8 cellular contexts compared by ENCODE assay signal in the genomic region with DNA sequence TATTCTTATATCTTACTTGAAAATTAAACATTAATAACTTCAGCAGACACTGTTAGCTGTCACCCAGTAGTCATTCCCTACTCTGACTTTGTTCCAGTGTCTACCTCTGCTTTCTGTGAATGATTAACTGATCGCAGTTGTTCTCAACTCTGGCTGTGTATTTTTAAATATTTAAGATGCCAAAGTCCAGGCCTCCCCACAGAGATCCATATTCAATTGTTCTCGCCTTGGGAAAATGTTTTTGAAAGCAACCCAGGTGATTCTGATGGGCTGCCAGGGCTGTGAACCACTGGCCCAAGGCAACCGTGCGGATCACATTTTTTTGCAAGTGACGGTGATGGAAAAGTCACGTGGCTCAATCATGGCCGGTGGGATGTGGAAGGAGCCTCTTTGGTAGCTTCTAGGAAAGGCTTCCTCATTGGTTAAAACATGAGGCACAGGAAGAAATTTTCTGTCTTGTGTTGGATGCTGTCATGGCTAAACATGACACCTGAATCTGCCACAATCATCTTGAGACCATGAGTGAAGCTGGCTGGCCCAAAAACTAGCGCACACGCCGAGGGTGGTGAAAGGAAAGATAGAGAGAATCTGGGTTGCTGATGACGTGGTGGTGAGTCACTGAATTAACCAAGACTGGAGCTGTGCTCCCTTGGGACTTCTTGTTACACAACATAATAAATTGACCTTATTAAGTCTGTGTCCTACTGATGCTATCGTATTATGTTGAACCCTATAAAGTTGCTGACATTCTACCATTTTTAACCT. TPM values are rescaled to one million over a fixed set of nuclear protein-coding genes. Genes with fewer than 3 reads are reported as not detected.
DNase-seq lines count a peak whose midpoint lies in the region; ATAC-seq and TF ChIP-seq lines count a peak whose summit lies in the region.
"Had no signal": no experiment of that assay in that cellular context is flagged by ENCODE, and none has a peak within 500 bp of the region (broad histone marks: within the 10 kb centered on the region; RNA-seq: fewer than 3 reads in every experiment).

No MANE protein-coding gene starts in this region.

- H3K27me3 ChIP-seq in PC-3 (ENCODE audit: low read length), result no peaks in the 10 kb centered on the region
- no peaks in the 10 kb centered on the region for H3K27me3 ChIP-seq in sigmoid colon

- peak overlapping the region; percentile 76 for H2AFZ ChIP-seq in PC-3 (ENCODE audit: low read length)

- no peaks in the 10 kb centered on the region for H3F3A ChIP-seq in PC-3 (ENCODE audit: low read length, unreplicated experiment)

- H3K27ac ChIP-seq in PC-3 (ENCODE audit: low read length) (peak overlapping the region; percentile 48), sigmoid colon (no peak overlapping the region)

- peak overlapping the region; percentile 18; the same call in 1 of the 2 replicates for H3K4me3 ChIP-seq in PC-3 (ENCODE audit: low read length)
- H3K4me3 ChIP-seq in sigmoid colon, result no peak overlapping the region

- intact Hi-C loops in PC-3 (cut with micrococcal nuclease) (no loop called here), sigmoid colon (cut with DNase I) (no loop called here)

- POLR2A ChIA-PET in PC-3 (lab: Charles Lee; ENCODE audit: unreplicated experiment), result no interaction called here

- no TSS peak for BruUV-seq in PC-3 (replicated peaks; lab: Mats Ljungman, UMichigan)

- ATAC-seq in PC-3 (peak; percentile 94), GM19455 (IDR thresholded peaks at IDR 0.05; ENCODE audit: unreplicated experiment) (no peak)

- H3K4me1 ChIP-seq in PC-3 (ENCODE audit: insufficient read depth, low read length) (peaks cover 14% of the 10 kb centered on the region), sigmoid colon (no peaks in the 10 kb centered on the region)

- no peaks in the 10 kb centered on the region for H3K9me2 ChIP-seq in PC-3 (replicated peaks; ENCODE audit: low read length)

- CTCF ChIA-PET in PC-3 (lab: Charles Lee), result interaction anchor here (1.2 kb wide), 1 partner anchor 35 kb away, joined by 5 read pairs; no protein-coding TSS in a partner anchor

- no peak for TF ChIP-seq POLR2A in sigmoid colon (IDR thresholded peaks at IDR 0.05)

- no peaks in the 10 kb centered on the region for H3K9me3 ChIP-seq in PC-3 (ENCODE audit: low read length)
- no peaks in the 10 kb centered on the region for H3K9me3 ChIP-seq in sigmoid colon

- H4K20me1 ChIP-seq in PC-3 (ENCODE audit: low read length), result no peaks in the 10 kb centered on the region

- no peak for TF ChIP-seq EP300 in sigmoid colon (IDR thresholded peaks at IDR 0.05)

- TF ChIP-seq CTCF in PC-3 (conservative IDR thresholded peaks at IDR 0.05; ENCODE audit: low read depth, low read length), result no peak
- no peak for TF ChIP-seq CTCF in sigmoid colon (IDR thresholded peaks at IDR 0.05)

- DNase-seq in GM04504 (ENCODE audit: low read depth), result peak; percentile 92
- peak; percentile 93 for DNase-seq in PC-3
- peak; percentile 94 for DNase-seq in fibroblast of gingiva (ENCODE audit: low read depth)
- DNase-seq in sigmoid colon, result peak; percentile 89
- DNase-seq in GM19238 (ENCODE audit: insufficient read length, low spot score), result no peak
- DNase-seq in amygdala (lab: John Stamatoyannopoulos, UW), result no peak

- H3K4me2 ChIP-seq in PC-3 (ENCODE audit: low read length), result peak overlapping the region; percentile 63

- H3K9ac ChIP-seq in PC-3 (ENCODE audit: low read length), result peak overlapping the region; percentile 19; the same call in 1 of the 2 replicates

- no peaks in the 10 kb centered on the region for H3K79me2 ChIP-seq in PC-3 (ENCODE audit: low read length)

- 22 to 60% methylated on average over 12 of the region's 12 CpGs for WGBS in sigmoid colon, 2 donors

- H3K36me3 ChIP-seq in PC-3 (ENCODE audit: low read depth, low read length), result no peaks in the 10 kb centered on the region
- no peaks in the 10 kb centered on the region for H3K36me3 ChIP-seq in sigmoid colon

RNA-seq across cellular contexts. Expression of a gene that starts 37.2 kb away (rescaled TPM):
- total RNA-seq in PC-3 (2014; rRNA removed) (not detected in 2 replicates), sigmoid colon (not detected)
- polyA plus RNA-seq in sigmoid colon, result under 1 TPM in 2 of 3 donors, not detected in 1; 0.12 to 0.60 TPM
- total RNA-seq: dermis microvascular lymphatic vessel endothelial cell had no signal

RNA-seq across cellular contexts. Expression of a gene that starts 43.4 kb away (rescaled TPM):
- total RNA-seq in PC-3 (2014; rRNA removed) (103 and 125 TPM in 2 replicates), sigmoid colon (10 to 100 TPM; 24.7 to 49.0 (median 38.5) TPM)
- 10 to 100 TPM in 2 of 3 donors, 1 to 10 TPM in 1; 4.2 to 58.5 (median 14.6) TPM for polyA plus RNA-seq in sigmoid colon

Comparison
In these comparisons a context has a peak if more than half of its experiments do, and no peak if none do; other contexts are left out.
1. DNase-seq: peak in GM04504 (single experiment), PC-3 (single experiment), fibroblast of gingiva (single experiment) and sigmoid colon (single experiment); none in GM19238 (single experiment) and amygdala (0 of 56).